16 cellular contexts compared by ENCODE assay signal in the genomic region with DNA sequence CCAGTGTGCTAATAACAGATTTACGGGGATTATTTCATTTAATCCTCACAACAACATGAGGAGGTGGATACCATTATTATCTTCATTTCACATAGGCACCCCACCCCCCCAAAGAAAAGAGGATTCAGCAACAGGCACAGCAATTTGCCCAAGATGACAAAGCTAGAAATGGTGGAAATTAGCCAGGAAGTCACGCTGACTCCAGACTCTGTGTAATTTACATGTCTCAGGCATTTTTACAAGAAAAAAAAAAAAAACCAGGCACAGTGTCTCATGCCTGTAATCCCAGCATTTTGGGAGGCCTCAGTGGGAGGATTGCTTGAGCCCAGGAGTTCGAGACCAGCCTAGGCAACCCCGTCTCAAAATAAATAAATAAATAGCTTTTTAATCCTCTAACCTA. TPM values are rescaled to one million over a fixed set of nuclear protein-coding genes. Genes with fewer than 3 reads are reported as not detected.
DNase-seq lines count a peak whose midpoint lies in the region; ATAC-seq and TF ChIP-seq lines count a peak whose summit lies in the region.
"Had no signal": no experiment of that assay in that cellular context is flagged by ENCODE, and none has a peak within 500 bp of the region (broad histone marks: within the 10 kb centered on the region; RNA-seq: fewer than 3 reads in every experiment).

No MANE protein-coding gene starts in this region.

- no peak for TF ChIP-seq POLR2A in sigmoid colon (IDR thresholded peaks at IDR 0.05)

- H3K79me2 ChIP-seq in OCI-LY7 (ENCODE audit: insufficient read depth, low read depth, low read length) = no peaks in the 10 kb centered on the region

- BruUV-seq in OCI-LY7 (replicated peaks; lab: Mats Ljungman, UMichigan) = no TSS peak

- H3K9me3 ChIP-seq in OCI-LY7 (ENCODE audit: low read length) = no peaks in the 10 kb centered on the region
- no peaks in the 10 kb centered on the region for H3K9me3 ChIP-seq in sigmoid colon
- H3K9me3 ChIP-seq: colonic mucosa had no signal

- TF ChIP-seq CTCF in OCI-LY7 (conservative IDR thresholded peaks at IDR 0.05; ENCODE audit: low read length) = no peak
- no peak for TF ChIP-seq CTCF in fibroblast of mammary gland (conservative IDR thresholded peaks at IDR 0.05; ENCODE audit: control insufficient read depth, insufficient read depth, low read depth, low read length)
- TF ChIP-seq CTCF in sigmoid colon (IDR thresholded peaks at IDR 0.05) = no peak

- TF ChIP-seq EP300 in sigmoid colon (IDR thresholded peaks at IDR 0.05) = peak in 1 of 4 donors; percentile 32

- no peak overlapping the region for H3K4me3 ChIP-seq in OCI-LY7 (ENCODE audit: low read depth, low read length, poor library complexity, severe bottlenecking)
- H3K4me3 ChIP-seq in fibroblast of mammary gland (ENCODE audit: control insufficient read depth, low read depth, low read length) = no peak overlapping the region
- no peak overlapping the region for H3K4me3 ChIP-seq in sigmoid colon
- H3K4me3 ChIP-seq: BLaER1, colonic mucosa had no signal

- DNase-seq in COLO829 (ENCODE audit: low spot score) = peak; percentile 12
- no peak for DNase-seq in OCI-LY7 (ENCODE audit: low spot score)
- DNase-seq in fibroblast of mammary gland (ENCODE audit: low read depth) = peak; percentile 89
- DNase-seq in sigmoid colon = peak; percentile 67
- DNase-seq in globus pallidus (ENCODE audit: low spot score) = no peak
- DNase-seq in activated CD8-positive, alpha-beta memory T cell treated with anti-CD3 and anti-CD28 coated beads, Interleukin-2, amount 50 U/mL, for 48 hours = no peak
- DNase-seq: colonic mucosa; IMR-90; naive thymus-derived CD4-positive, alpha-beta T cell; NCI-H1105 treated with DMSO at 0.1 percent for 48 hours; NCI-H526 treated with DMSO at 0.1 percent for 48 hours; SHP77 treated with DMSO at 0.1 percent for 48 hours had no signal

- H3K4me1 ChIP-seq in OCI-LY7 (ENCODE audit: insufficient read depth, low read length, poor library complexity, severe bottlenecking) (peaks cover 43% of the 10 kb centered on the region), sigmoid colon (peaks cover 0 to 15% (median 4%) of the 10 kb centered on the region in 4 donors)
- H3K4me1 ChIP-seq: colonic mucosa had no signal

- WGBS in sigmoid colon, 2 donors = 51 to 63% methylated on average over 4 of the region's 4 CpGs

- no peaks in the 10 kb centered on the region for H3K27me3 ChIP-seq in sigmoid colon
- H3K27me3 ChIP-seq: BLaER1, colonic mucosa had no signal

- H3K4me2 ChIP-seq in OCI-LY7 (ENCODE audit: low read length) = no peak overlapping the region
- H3K4me2 ChIP-seq: BLaER1 had no signal

- CTCF ChIA-PET in OCI-LY7 (lab: Charles Lee; ENCODE audit: unreplicated experiment) = interaction anchor here (0.6 kb wide), 1 partner anchor 17 kb away, joined by 4 read pairs; no protein-coding TSS in a partner anchor

- H4K20me1 ChIP-seq in OCI-LY7 (ENCODE audit: insufficient read depth, low read length) = no peaks in the 10 kb centered on the region
- H4K20me1 ChIP-seq: BLaER1 had no signal

- ATAC-seq in GM18868 (IDR thresholded peaks at IDR 0.05; ENCODE audit: unreplicated experiment) = no peak
- ATAC-seq in GM18867 (IDR thresholded peaks at IDR 0.05; ENCODE audit: unreplicated experiment) = no peak
- ATAC-seq: activated naive CD4-positive, alpha-beta T cell treated with anti-CD3 and anti-CD28 coated beads, Interleukin-2, amount 50 U/mL, for 72 hours; naive thymus-derived CD4-positive, alpha-beta T cell had no signal

- peak overlapping the region; percentile 67; the same call in 1 of the 2 replicates for H2AFZ ChIP-seq in OCI-LY7 (ENCODE audit: low read length)

- no peak overlapping the region for H3K27ac ChIP-seq in OCI-LY7 (ENCODE audit: low read depth, low read length, poor library complexity, severe bottlenecking)
- peak overlapping the region in 3 of 4 donors; percentile 12 to 69 (median 34) for H3K27ac ChIP-seq in sigmoid colon
- H3K27ac ChIP-seq: BLaER1, colonic mucosa had no signal

- no peaks in the 10 kb centered on the region for H3K9me2 ChIP-seq in OCI-LY7 (ENCODE audit: insufficient read depth, low read length)

- H3K36me3 ChIP-seq in OCI-LY7 (ENCODE audit: insufficient read depth, low read length) = no peaks in the 10 kb centered on the region
- H3K36me3 ChIP-seq in sigmoid colon = no peaks in the 10 kb centered on the region
- H3K36me3 ChIP-seq: BLaER1, colonic mucosa had no signal

- POLR2A ChIA-PET in OCI-LY7 (lab: Charles Lee) = interaction anchor here (0.5 to 1.0 kb wide), 2 partner anchors 25 to 27 kb away, joined by 3 to 5 read pairs; no protein-coding TSS in a partner anchor

- intact Hi-C loops in OCI-LY7 (cut with micrococcal nuclease; ENCODE audit: unreplicated experiment) = no loop called here
- intact Hi-C loops in sigmoid colon (cut with DNase I) = loop anchor here (10.0 kb wide), 1 partner anchor 1382 kb away; no protein-coding TSS in a partner anchor

RNA-seq across cellular contexts. Expression of gene PRDM2, which starts 37.5 kb away (rescaled TPM):
- 38.7 and 47.6 TPM in 2 replicates for total RNA-seq in OCI-LY7 (2014; rRNA removed; shearing (Covaris generic))
- total RNA-seq in OCI-LY7 (2022) = 98.2 and 109 TPM in 2 replicates
- 10 to 100 TPM; 34.6 to 53.2 (median 37.3) TPM for total RNA-seq in sigmoid colon
- polyA plus RNA-seq in sigmoid colon = 10 to 100 TPM in 1 of 3 donors, 1 to 10 TPM in 2; 6.7 to 20.1 (median 9.0) TPM

Comparison
In these comparisons a context has a peak if more than half of its experiments do, and no peak if none do; other contexts are left out.
1. DNase-seq: peak in COLO829 (single experiment), fibroblast of mammary gland (single experiment) and sigmoid colon (single experiment); none in OCI-LY7 (single experiment), globus pallidus (single experiment) and activated CD8-positive, alpha-beta memory T cell treated with anti-CD3 and anti-CD28 coated beads, Interleukin-2, amount 50 U/mL, for 48 hours (single experiment).